8 cellular contexts compared by ENCODE assay signal in the genomic region with DNA sequence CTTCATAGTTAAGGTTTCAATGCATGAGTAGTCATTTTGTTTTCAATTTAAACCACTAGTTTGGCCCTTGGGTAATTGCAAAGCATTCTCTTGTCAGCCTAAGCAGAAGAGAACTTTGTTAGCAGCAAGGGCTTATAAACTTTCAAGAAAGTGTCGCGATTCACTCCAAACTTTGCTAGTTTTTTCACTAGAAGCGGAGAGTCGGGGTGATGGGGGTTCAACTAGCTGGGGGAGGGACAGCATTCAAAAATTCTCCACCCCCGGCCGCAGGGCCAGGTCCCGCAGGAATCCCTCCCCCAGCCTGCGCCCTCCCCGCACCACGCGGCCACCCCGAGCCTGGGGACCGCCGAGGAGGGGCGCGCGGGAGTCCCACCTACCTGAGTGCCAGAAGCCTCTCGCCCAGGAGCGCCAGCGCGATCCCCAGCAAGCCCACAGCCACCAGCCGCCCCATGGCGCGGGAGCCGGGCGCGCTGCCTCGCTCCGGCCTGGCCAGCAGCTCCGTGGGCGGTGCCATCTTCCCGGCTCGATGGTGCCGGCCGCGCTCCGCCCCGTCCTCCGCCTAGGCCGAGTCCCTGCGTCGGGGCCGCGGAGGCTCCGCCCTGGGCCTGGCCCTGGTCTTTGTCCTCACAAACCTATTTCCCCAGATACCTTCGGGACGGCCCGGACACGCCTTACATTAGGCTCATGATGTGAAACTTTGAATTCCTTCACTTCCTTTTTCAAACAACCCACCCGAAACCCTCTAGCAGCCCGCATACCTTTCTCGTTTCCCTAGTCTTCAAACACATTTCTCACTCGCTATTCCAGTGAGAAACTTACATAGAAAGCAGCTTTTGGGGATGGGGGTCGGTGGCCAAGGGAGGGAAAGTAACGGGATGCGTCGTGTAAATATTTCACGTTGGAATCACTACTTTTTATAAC. TPM values are rescaled to one million over a fixed set of nuclear protein-coding genes. Genes with fewer than 3 reads are reported as not detected.
DNase-seq lines count a peak whose midpoint lies in the region; ATAC-seq and TF ChIP-seq lines count a peak whose summit lies in the region.

A gene (minus strand): TSS at position 528 of the 921 bp plus-strand sequence. CDS start 77 bp downstream, at position 451.

- H3K4me1 ChIP-seq in HCT116 (ENCODE audit: control insufficient read depth in 1 of 2, insufficient read depth in 2 of 2, low read length in 2 of 2): peaks cover 10 to 14% of the 10 kb centered on the region in 2 experiments
- H3K4me1 ChIP-seq in MM.1S (ENCODE audit: low read length): peaks cover 7% of the 10 kb centered on the region
- peaks cover 2% of the 10 kb centered on the region for H3K4me1 ChIP-seq in right cardiac atrium (ENCODE audit: control insufficient read depth, insufficient read depth, low read length)

- under 1% methylated on average over 58 of the region's 58 CpGs for WGBS in right cardiac atrium

- H3K79me2 ChIP-seq in HCT116 (ENCODE audit: insufficient read depth, low read length): peaks cover 12% of the 10 kb centered on the region
- peaks cover 10% of the 10 kb centered on the region for H3K79me2 ChIP-seq in MM.1S (ENCODE audit: low read length)

- DNase-seq in HCT116 (ENCODE audit: low read depth, low spot score) (peak; percentile 57), MM.1S (peak; percentile 81), T follicular helper cell (ENCODE audit: low read depth) (peak; percentile 9), astrocyte of the cerebellum (ENCODE audit: low read depth) (peak; percentile 42), right cardiac atrium (peak; percentile 90 to 96 (median 94)), progenitor cell of endocrine pancreas (ENCODE audit: low spot score, unreplicated experiment) (peak; percentile 68), NCI-H524 treated with DMSO at 0.1 percent for 48 hours (lab: John Stamatoyannopoulos, UW) (no peak)

- ATAC-seq in HCT116: peak; percentile 99
- ATAC-seq in right cardiac atrium: peak; percentile 100

- no peaks in the 10 kb centered on the region for H3K36me3 ChIP-seq in HCT116 (ENCODE audit: control insufficient read depth in 1 of 2, insufficient read depth in 2 of 2, low read length in 2 of 2)
- H3K36me3 ChIP-seq in MM.1S (replicated peaks; ENCODE audit: insufficient read depth, low read length): no peaks in the 10 kb centered on the region

- BruUV-seq in HCT116 (replicated peaks; lab: Mats Ljungman, UMichigan): no TSS peak

- H3K9ac ChIP-seq in HCT116 (ENCODE audit: low read length) (peak within 1 kb of the TSS; percentile 84), MM.1S (ENCODE audit: low read length) (peak within 1 kb of the TSS; percentile 81)

- POLR2A ChIA-PET in HCT116 (lab: Charles Lee): no interaction called here

- H3K9me3 Mint-ChIP-seq in progenitor cell of endocrine pancreas (ENCODE audit: low read depth): no peaks in the 10 kb centered on the region

- H3K9me2 ChIP-seq in HCT116 (ENCODE audit: insufficient read depth): no peaks in the 10 kb centered on the region
- H3K9me2 ChIP-seq in MM.1S (replicated peaks; ENCODE audit: insufficient read depth, low read length): no peaks in the 10 kb centered on the region

- TF ChIP-seq POLR2A in GM10847 (IDR thresholded peaks at IDR 0.05; ENCODE audit: extremely low read depth, insufficient read length): peak; percentile 24
- peak; percentile 90 for TF ChIP-seq POLR2A in HCT116 (IDR thresholded peaks at IDR 0.05; ENCODE audit: borderline replicate concordance, extremely low read depth, insufficient read depth, insufficient read length)

- H3K27me3 Mint-ChIP-seq in progenitor cell of endocrine pancreas: no peaks in the 10 kb centered on the region

- in situ Hi-C loops in astrocyte of the cerebellum (cut with HindIII; ENCODE audit: low sequenced_read_pairs): no loop called here

- peak within 1 kb of the TSS; percentile 99 for H3K27ac Mint-ChIP-seq in progenitor cell of endocrine pancreas

- TF ChIP-seq CTCF in HCT116 (IDR thresholded peaks at IDR 0.05 in 2 of 3, conservative IDR thresholded peaks at IDR 0.05 in 1 of 3; ENCODE audit: borderline replicate concordance in 1 of 3, insufficient read depth in 1 of 3, low read depth in 2 of 3, low read length in 2 of 3): no peak
- TF ChIP-seq CTCF in MM.1S (IDR thresholded peaks at IDR 0.05; ENCODE audit: low read length): no peak
- no peak for TF ChIP-seq CTCF in astrocyte of the cerebellum (IDR thresholded peaks at IDR 0.05; ENCODE audit: low read depth, low read length, missing control alignments)
- no peak for TF ChIP-seq CTCF in progenitor cell of endocrine pancreas (IDR thresholded peaks at IDR 0.05; ENCODE audit: unreplicated experiment)

- H3K36me3 Mint-ChIP-seq in progenitor cell of endocrine pancreas (ENCODE audit: insufficient read depth): peaks cover 12% of the 10 kb centered on the region

- H3K27ac ChIP-seq in HCT116 (ENCODE audit: low read depth, low read length): peak within 1 kb of the TSS; percentile 78
- H3K27ac ChIP-seq in MM.1S (ENCODE audit: low read length): peak within 1 kb of the TSS; percentile 70; the same call in 1 of the 2 replicates
- peak within 1 kb of the TSS; percentile 85 for H3K27ac ChIP-seq in right cardiac atrium (ENCODE audit: low read length)

- intact Hi-C loops in HCT116 (cut with micrococcal nuclease): no loop called here
- intact Hi-C loops in right cardiac atrium (cut with DNase I): no loop called here

- H3K4me2 ChIP-seq in HCT116 (ENCODE audit: low read length) (peak within 1 kb of the TSS; percentile 95), MM.1S (ENCODE audit: low read depth, low read length) (peak within 1 kb of the TSS; percentile 72)

- H2AFZ ChIP-seq in HCT116 (ENCODE audit: low read depth, low read length, poor library complexity, severe bottlenecking) (peak within 1 kb of the TSS; percentile 91), MM.1S (ENCODE audit: low read length) (peak within 1 kb of the TSS; percentile 85)

- H4K20me1 ChIP-seq in HCT116 (ENCODE audit: insufficient read depth): no peaks in the 10 kb centered on the region
- no peaks in the 10 kb centered on the region for H4K20me1 ChIP-seq in MM.1S (ENCODE audit: insufficient read depth, low read length)

- CTCF ChIA-PET in HCT116 (lab: Charles Lee): interaction anchor here (1.4 to 1.6 kb wide), 2 partner anchors 42 to 1146 kb away, joined by 3 read pairs; no protein-coding TSS in a partner anchor

- H3K9me3 ChIP-seq in HCT116 (ENCODE audit: control insufficient read depth in 1 of 2, insufficient read depth in 1 of 2, low read depth in 1 of 2, low read length in 2 of 2): no peaks in the 10 kb centered on the region
- H3K9me3 ChIP-seq in MM.1S (replicated peaks; ENCODE audit: insufficient read depth, low read length): no peaks in the 10 kb centered on the region
- no peaks in the 10 kb centered on the region for H3K9me3 ChIP-seq in right cardiac atrium (ENCODE audit: control insufficient read depth, low read length)

- H3F3A ChIP-seq in MM.1S (ENCODE audit: insufficient read depth, low read length): peaks cover 7% of the 10 kb centered on the region; the same call in 1 of the 2 replicates

- H3K4me3 ChIP-seq in HCT116 (replicated peaks in 1 of 2; ENCODE audit: low read depth in 1 of 2, low read length in 2 of 2) (peak within 1 kb of the TSS; percentile 60 to 67), MM.1S (ENCODE audit: low read length) (peak within 1 kb of the TSS; percentile 77), astrocyte of the cerebellum (ENCODE audit: low read depth, low read length) (peak within 1 kb of the TSS; percentile 66), right cardiac atrium (ENCODE audit: low read length) (peak within 1 kb of the TSS; percentile 72)

- TF ChIP-seq RAD21 in HCT116 (IDR thresholded peaks at IDR 0.05; ENCODE audit: low read depth): no peak

- H3K27me3 ChIP-seq in HCT116 (ENCODE audit: insufficient read depth, low read length) (no peaks in the 10 kb centered on the region), MM.1S (replicated peaks; ENCODE audit: insufficient read depth, low read length) (no peaks in the 10 kb centered on the region), right cardiac atrium (ENCODE audit: control insufficient read depth, insufficient read depth) (no peaks in the 10 kb centered on the region)

- RAD21 ChIA-PET in HCT116 (lab: Charles Lee; ENCODE audit: low non-redundant PET in 1 of 2, low total read pairs in 2 of 2, uncharacterized antibody in 2 of 2, unreplicated experiment in 2 of 2): no interaction called here

- H3K4me3 Mint-ChIP-seq in progenitor cell of endocrine pancreas (ENCODE audit: low read depth): peak within 1 kb of the TSS; percentile 84

- peaks cover 19% of the 10 kb centered on the region for H3K4me1 Mint-ChIP-seq in progenitor cell of endocrine pancreas (ENCODE audit: low read depth)

TF ChIP-seq in HCT116, 20 proteins besides CTCF, POLR2A, EP300 and RAD21 (continues in another document):
- TF ChIP-seq SP1 (IDR thresholded peaks at IDR 0.05; ENCODE audit: low read depth) (0 out of 2 replicates have a peak, but pooled peaks have one; percentile 25), ELF1 (IDR thresholded peaks at IDR 0.05; ENCODE audit: borderline replicate concordance, low read depth) (no peak), CEBPB (IDR thresholded peaks at IDR 0.05; ENCODE audit: low read depth) (no peak), CBX3 (IDR thresholded peaks at IDR 0.05; ENCODE audit: low read depth) (no peak), ZNF274 (IDR thresholded peaks at IDR 0.05; ENCODE audit: low read depth, low read length) (no peak), EGR1 (IDR thresholded peaks at IDR 0.05; ENCODE audit: low read depth) (peak; percentile 64)
- TF ChIP-seq, protein P1, sequence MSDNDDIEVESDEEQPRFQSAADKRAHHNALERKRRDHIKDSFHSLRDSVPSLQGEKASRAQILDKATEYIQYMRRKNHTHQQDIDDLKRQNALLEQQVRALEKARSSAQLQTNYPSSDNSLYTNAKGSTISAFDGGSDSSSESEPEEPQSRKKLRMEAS (IDR thresholded peaks at IDR 0.05): peak; percentile 74
- TF ChIP-seq, protein P2, sequence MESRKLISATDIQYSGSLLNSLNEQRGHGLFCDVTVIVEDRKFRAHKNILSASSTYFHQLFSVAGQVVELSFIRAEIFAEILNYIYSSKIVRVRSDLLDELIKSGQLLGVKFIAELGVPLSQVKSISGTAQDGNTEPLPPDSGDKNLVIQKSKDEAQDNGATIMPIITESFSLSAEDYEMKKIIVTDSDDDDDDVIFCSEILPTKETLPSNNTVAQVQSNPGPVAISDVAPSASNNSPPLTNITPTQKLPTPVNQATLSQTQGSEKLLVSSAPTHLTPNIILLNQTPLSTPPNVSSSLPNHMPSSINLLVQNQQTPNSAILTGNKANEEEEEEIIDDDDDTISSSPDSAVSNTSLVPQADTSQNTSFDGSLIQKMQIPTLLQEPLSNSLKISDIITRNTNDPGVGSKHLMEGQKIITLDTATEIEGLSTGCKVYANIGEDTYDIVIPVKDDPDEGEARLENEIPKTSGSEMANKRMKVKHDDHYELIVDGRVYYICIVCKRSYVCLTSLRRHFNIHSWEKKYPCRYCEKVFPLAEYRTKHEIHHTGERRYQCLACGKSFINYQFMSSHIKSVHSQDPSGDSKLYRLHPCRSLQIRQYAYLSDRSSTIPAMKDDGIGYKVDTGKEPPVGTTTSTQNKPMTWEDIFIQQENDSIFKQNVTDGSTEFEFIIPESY (IDR thresholded peaks at IDR 0.05; ENCODE audit: extremely low read depth, insufficient replicate concordance, low read length): no peak

RNA-seq across cellular contexts. Expression of the gene that starts here (rescaled TPM):
- total RNA-seq in HCT116 (2021; ENCODE audit: unreplicated experiment): 44.0 TPM
- polyA plus RNA-seq in HCT116 (2012): 16.6 and 27.7 TPM in 2 replicates
- 10 to 100 TPM; 47.6 to 69.0 (median 61.4) TPM for total RNA-seq in right cardiac atrium
- 51.0 TPM for polyA plus RNA-seq in right cardiac atrium
- 145 and 157 TPM in 2 replicates for total RNA-seq in progenitor cell of endocrine pancreas
